ENCODE assay signal across 7 cellular contexts in genomic region chr4:127630152-127630551, GRCh38.
"Had no signal": no experiment of that assay in that cellular context is flagged by ENCODE, and none has a peak within 500 bp of the region (broad histone marks: within the 10 kb centered on the region; RNA-seq: fewer than 3 reads in every experiment).

No MANE protein-coding gene starts in this region.

- H3K4me3 ChIP-seq: GM12878 had no signal

- FAIRE-seq: GM12878, GM12891, GM12892, GM18507, GM19239 had no signal

- ATAC-seq: GM12878 had no signal

- DNase-seq: GDM1, GF-D8 had no signal
